ENCODE assay signal across 33 cellular contexts in genomic region chr4:113004655-113005054, GRCh38.
"Had no signal": no experiment of that assay in that cellular context is flagged by ENCODE, and none has a peak within 500 bp of the region (broad histone marks: within the 10 kb centered on the region; RNA-seq: fewer than 3 reads in every experiment).

No MANE protein-coding gene starts in this region.

- H3K4me1 Mint-ChIP-seq: activated B cell treated with CpG ODN at 0.5 μM for 24 hours; activated CD4-positive, alpha-beta T cell treated with anti-CD3 and anti-CD28 coated beads for 36 hours; activated CD4-positive, alpha-beta T cell treated with anti-CD3 and anti-CD28 coated beads, Interleukin-2, amount 10 ng/mL, durations not matched to agents 24 days and 14 days; activated naive CD8-positive, alpha-beta T cell treated with anti-CD3 and anti-CD28 coated beads for 36 hours; activated T-helper 17 cell treated with anti-CD3 and anti-CD28 coated beads, Interleukin-2, amount 50 U/mL, for 72 hours had no signal

- DNase-seq: activated B cell treated with CpG ODN at 0.5 μM for 24 hours; activated CD4-positive, alpha-beta memory T cell treated with anti-CD3 and anti-CD28 coated beads for 36 hours; activated CD4-positive, alpha-beta T cell treated with anti-CD3 and anti-CD28 coated beads for 1 hour; activated CD4-positive, alpha-beta T cell treated with anti-CD3 and anti-CD28 coated beads for 36 hours; activated CD4-positive, alpha-beta T cell treated with anti-CD3 and anti-CD28 coated beads, Interleukin-2, amount 10 ng/mL, durations not matched to agents 24 days and 14 days; activated CD4-positive, alpha-beta T cell treated with anti-CD3 and anti-CD28 coated beads, Interleukin-2, amount 50 U/mL, for 1 hour; activated CD4-positive, alpha-beta T cell treated with anti-CD3 and anti-CD28 coated beads, Interleukin-2, amount 50 U/mL, for 4 hours; activated CD8-positive, alpha-beta memory T cell treated with anti-CD3 and anti-CD28 coated beads, Interleukin-2, amount 50 U/mL, for 4 hours; activated CD8-positive, alpha-beta T cell treated with anti-CD3 and anti-CD28 coated beads for 36 hours; activated effector memory CD4-positive, alpha-beta T cell treated with anti-CD3 and anti-CD28 coated beads, Interleukin-2, amount 50 U/mL, for 16 hours; activated gamma-delta T cell treated with Interleukin-2 at 50 U/mL for 16 hours; activated naive CD4-positive, alpha-beta T cell; activated naive CD4-positive, alpha-beta T cell treated with anti-CD3 and anti-CD28 coated beads for 36 hours; activated naive CD4-positive, alpha-beta T cell treated with anti-CD3 and anti-CD28 coated beads, Interleukin-2, amount 50 U/mL, for 16 hours; activated naive CD8-positive, alpha-beta T cell treated with anti-CD3 and anti-CD28 coated beads for 36 hours; activated T-cell treated with anti-CD3 and anti-CD28 coated beads for 4 hours; activated T-cell treated with anti-CD3 and anti-CD28 coated beads, Interleukin-2, amount 50 U/mL, for 1 hour; activated T-cell treated with anti-CD3 and anti-CD28 coated beads, Interleukin-2, amount 50 U/mL, for 4 hours; activated T-cell treated with anti-CD3 and anti-CD28 coated beads, Interleukin-2, amount 50 U/mL, for 72 hours; adrenal gland; amniotic stem cell; aorta; body of pancreas; central memory CD4-positive, alpha-beta T cell; T-helper 1 cell; T-helper 2 cell; T-helper 9 cell had no signal

- H3K4me3 ChIP-seq: adrenal gland, body of pancreas, breast epithelium had no signal

- H3K36me3 Mint-ChIP-seq: activated CD4-positive, alpha-beta memory T cell treated with anti-CD3 and anti-CD28 coated beads for 36 hours; activated naive CD4-positive, alpha-beta T cell treated with anti-CD3 and anti-CD28 coated beads, Interleukin-2, amount 50 U/mL, for 72 hours; activated naive CD8-positive, alpha-beta T cell treated with anti-CD3 and anti-CD28 coated beads for 36 hours had no signal

- H3K27me3 Mint-ChIP-seq: activated B cell treated with CpG ODN at 0.5 μM for 24 hours; activated CD4-positive, alpha-beta T cell treated with anti-CD3 and anti-CD28 coated beads for 36 hours; activated CD4-positive, alpha-beta T cell treated with anti-CD3 and anti-CD28 coated beads, Interleukin-2, amount 10 ng/mL, durations not matched to agents 24 days and 14 days; activated CD8-positive, alpha-beta T cell treated with anti-CD3 and anti-CD28 coated beads for 36 hours; activated T-helper 17 cell treated with anti-CD3 and anti-CD28 coated beads, Interleukin-2, amount 50 U/mL, for 72 hours had no signal

- H3K4me3 Mint-ChIP-seq: activated B cell treated with CpG ODN at 0.5 μM for 24 hours; activated CD4-positive, alpha-beta memory T cell treated with anti-CD3 and anti-CD28 coated beads for 36 hours; activated CD4-positive, alpha-beta T cell treated with anti-CD3 and anti-CD28 coated beads for 36 hours; activated CD4-positive, alpha-beta T cell treated with anti-CD3 and anti-CD28 coated beads, Interleukin-2, amount 10 ng/mL, durations not matched to agents 24 days and 14 days; activated CD8-positive, alpha-beta T cell treated with anti-CD3 and anti-CD28 coated beads for 36 hours; activated naive CD4-positive, alpha-beta T cell treated with anti-CD3 and anti-CD28 coated beads for 36 hours; activated naive CD8-positive, alpha-beta T cell treated with anti-CD3 and anti-CD28 coated beads for 36 hours; activated T-cell treated with anti-CD3 and anti-CD28 coated beads, Interleukin-2, amount 50 U/mL, for 4 hours; activated T-cell treated with anti-CD3 and anti-CD28 coated beads, Interleukin-2, amount 50 U/mL, for 72 hours; activated T-helper 1 cell treated with anti-CD3 and anti-CD28 coated beads, Interleukin-12 subunit alpha, Interleukin-12 subunit beta, Interleukin-2, Interleukin-4 antibody, amounts not matched to agents 30 ng/mL and 10 ng/mL and 1 ng/mL, durations not matched to agents 14 hours and 24 hours and 36 hours; activated T-helper 17 cell treated with anti-CD3 and anti-CD28 coated beads, Interleukin-2, amount 50 U/mL, for 72 hours; T-helper 1 cell treated with Interleukin-12 subunit alpha and Interleukin-12 subunit beta and Interleukin-4 antibody, amounts not matched to agents 30 μg/mL and 1 μg/mL, for 36 hours; T-helper 2 cell treated with Interferon-gamma antibody and Interleukin-4, amounts not matched to agents 5 μg/mL and 100 μg/mL, for 36 hours had no signal

- H3K9me3 Mint-ChIP-seq: activated B cell treated with CpG ODN at 0.5 μM for 24 hours; activated CD4-positive, alpha-beta memory T cell treated with anti-CD3 and anti-CD28 coated beads for 36 hours; activated CD4-positive, alpha-beta T cell treated with anti-CD3 and anti-CD28 coated beads, Interleukin-2, amount 10 ng/mL, durations not matched to agents 24 days and 14 days; activated naive CD4-positive, alpha-beta T cell treated with anti-CD3 and anti-CD28 coated beads, Interleukin-2, amount 50 U/mL, for 72 hours; activated naive CD8-positive, alpha-beta T cell treated with anti-CD3 and anti-CD28 coated beads for 36 hours; activated T-cell treated with anti-CD3 and anti-CD28 coated beads, Interleukin-2, amount 50 U/mL, for 72 hours; activated T-helper 17 cell treated with anti-CD3 and anti-CD28 coated beads, Interleukin-2, amount 50 U/mL, for 72 hours; T-helper 2 cell treated with Interferon-gamma antibody and Interleukin-4, amounts not matched to agents 5 μg/mL and 100 μg/mL, for 36 hours had no signal

- H3K27ac Mint-ChIP-seq: activated B cell treated with CpG ODN at 0.5 μM for 24 hours; activated CD4-positive, alpha-beta memory T cell treated with anti-CD3 and anti-CD28 coated beads for 36 hours; activated CD4-positive, alpha-beta T cell treated with anti-CD3 and anti-CD28 coated beads for 36 hours; activated CD4-positive, alpha-beta T cell treated with anti-CD3 and anti-CD28 coated beads, Interleukin-2, amount 10 ng/mL, durations not matched to agents 24 days and 14 days; activated CD8-positive, alpha-beta T cell treated with anti-CD3 and anti-CD28 coated beads for 36 hours; activated naive CD4-positive, alpha-beta T cell treated with anti-CD3 and anti-CD28 coated beads for 36 hours; activated naive CD4-positive, alpha-beta T cell treated with anti-CD3 and anti-CD28 coated beads, Interleukin-2, amount 50 U/mL, for 72 hours; activated naive CD8-positive, alpha-beta T cell treated with anti-CD3 and anti-CD28 coated beads for 36 hours; activated T-cell treated with anti-CD3 and anti-CD28 coated beads, Interleukin-2, amount 50 U/mL, for 72 hours; activated T-helper 1 cell treated with anti-CD3 and anti-CD28 coated beads, Interleukin-12 subunit alpha, Interleukin-12 subunit beta, Interleukin-2, Interleukin-4 antibody, amounts not matched to agents 30 ng/mL and 10 ng/mL and 1 ng/mL, durations not matched to agents 14 hours and 24 hours and 36 hours; activated T-helper 17 cell treated with anti-CD3 and anti-CD28 coated beads, Interleukin-2, amount 50 U/mL, for 72 hours; T-helper 1 cell treated with Interleukin-12 subunit alpha and Interleukin-12 subunit beta and Interleukin-4 antibody, amounts not matched to agents 30 μg/mL and 1 μg/mL, for 36 hours; T-helper 2 cell treated with Interferon-gamma antibody and Interleukin-4, amounts not matched to agents 5 μg/mL and 100 μg/mL, for 36 hours had no signal
